ENCODE assay signal across 26 cellular contexts in the genomic region with DNA sequence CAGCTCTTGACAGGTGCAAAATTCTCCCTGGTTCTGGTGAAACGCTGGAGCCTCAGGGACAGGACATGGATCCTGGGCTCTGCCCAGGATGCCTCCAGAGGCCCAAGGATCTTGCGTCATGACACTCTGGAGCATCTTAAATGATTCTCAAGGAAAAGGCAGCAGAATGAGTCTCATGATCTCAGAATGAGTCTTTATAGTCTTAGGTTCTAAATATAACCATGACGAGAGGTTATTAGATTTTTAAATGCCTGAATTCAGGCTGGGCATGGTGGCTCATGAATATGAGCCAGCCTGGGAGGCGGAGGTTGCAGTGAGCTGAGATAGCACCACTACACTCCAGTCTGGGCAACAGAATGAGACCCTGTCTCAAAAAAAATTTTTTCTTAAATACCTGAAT. TPM values are rescaled to one million over a fixed set of nuclear protein-coding genes. Genes with fewer than 3 reads are reported as not detected.
DNase-seq lines count a peak whose midpoint lies in the region; ATAC-seq lines count a peak whose summit lies in the region.
"Had no signal": no experiment of that assay in that cellular context is flagged by ENCODE, and none has a peak within 500 bp of the region (broad histone marks: within the 10 kb centered on the region; RNA-seq: fewer than 3 reads in every experiment).

No MANE protein-coding gene starts in this region.

- peak overlapping the region; percentile 27 for H3K27ac Mint-ChIP-seq in activated CD4-positive, alpha-beta T cell treated with anti-CD3 and anti-CD28 coated beads for 36 hours
- H3K27ac Mint-ChIP-seq in T-cell, result no peak overlapping the region
- H3K27ac Mint-ChIP-seq: T-helper 2 cell treated with Interferon-gamma antibody and Interleukin-4, amounts not matched to agents 5 μg/mL and 100 μg/mL, for 36 hours had no signal

- in situ Hi-C loops in GM23248 (cut with MboI), result loop anchor here (10.0 to 25.0 kb wide), 3 partner anchors 130 to 430 kb away; partner anchors contain the start of gene RAP1GAP

- no peak for DNase-seq in activated CD4-positive, alpha-beta T cell treated with anti-CD3 and anti-CD28 coated beads for 36 hours
- DNase-seq in activated CD4-positive, alpha-beta T cell treated with anti-CD3 and anti-CD28 coated beads, Interleukin-2, amount 50 U/mL, for 1 hour, result no peak
- peak; percentile 91 for DNase-seq in GM23248
- DNase-seq in adipocyte (ENCODE audit: low read depth), result peak; percentile 29
- peak; percentile 46 for DNase-seq in myocyte (ENCODE audit: low read depth)
- DNase-seq in mucosa of gallbladder (ENCODE audit: low spot score), result no peak
- DNase-seq in T-cell, result no peak
- DNase-seq: activated effector memory CD4-positive, alpha-beta T cell treated with anti-CD3 and anti-CD28 coated beads, Interleukin-2, amount 50 U/mL, for 16 hours; cerebellar nuclear complex; effector memory CD4-positive, alpha-beta T cell; naive thymus-derived CD4-positive, alpha-beta T cell; NCI-H1694 treated with DMSO at 0.1 percent for 48 hours; NCI-H226; pancreas; sigmoid colon; stimulated activated CD4-positive, alpha-beta T cell treated with anti-CD3 and anti-CD28 coated beads, Interleukin-2, amount 100 ng/mL, for 24 hours had no signal

- H3K9me3 ChIP-seq in GM23248 (ENCODE audit: low read depth), result no peaks in the 10 kb centered on the region
- H3K9me3 ChIP-seq in adipocyte (ENCODE audit: control insufficient read depth, low read length), result no peaks in the 10 kb centered on the region
- H3K9me3 ChIP-seq: BLaER1 treated with 17β-estradiol and CSF1 and Interleukin-3, amounts not matched to agents 10 nM and 100 nM; HAP-1; pancreas; sigmoid colon had no signal

- peaks cover 5% of the 10 kb centered on the region; the same call in 1 of the 2 replicates for H4K20me1 ChIP-seq in GM23248 (ENCODE audit: insufficient read depth)

- intact Hi-C loops in activated CD4-positive, alpha-beta T cell treated with anti-CD3 and anti-CD28 coated beads for 36 hours (cut with DNase I, micrococcal nuclease), result no loop called here

- H3K4me1 ChIP-seq in GM23248 (ENCODE audit: insufficient read depth), result peaks cover 24% of the 10 kb centered on the region
- peaks cover 5% of the 10 kb centered on the region for H3K4me1 ChIP-seq in adipocyte (ENCODE audit: control insufficient read depth, insufficient read depth, low read length)
- H3K4me1 ChIP-seq: HAP-1, sigmoid colon had no signal

- H3K27ac ChIP-seq in GM23248, result peak overlapping the region; percentile 55
- H3K27ac ChIP-seq: 22Rv1; BLaER1 treated with 17β-estradiol and CSF1 and Interleukin-3, amounts not matched to agents 10 nM and 100 nM; hepatocyte had no signal

- no peak overlapping the region for H2AFZ ChIP-seq in GM23248
- H2AFZ ChIP-seq: hepatocyte had no signal

- H3K4me3 ChIP-seq in GM23248 (no peak overlapping the region), adipocyte (ENCODE audit: low read length) (no peak overlapping the region)
- H3K4me3 ChIP-seq: BLaER1 treated with 17β-estradiol and CSF1 and Interleukin-3, amounts not matched to agents 10 nM and 100 nM; GM12878; HAP-1; hepatocyte; lung; pancreas; sigmoid colon had no signal

- peak overlapping the region; percentile 26 for H3K4me2 ChIP-seq in GM23248 (ENCODE audit: unreplicated experiment)
- H3K4me2 ChIP-seq: BLaER1 treated with 17β-estradiol and CSF1 and Interleukin-3, amounts not matched to agents 10 nM and 100 nM; hepatocyte had no signal

- POLR2A ChIA-PET in activated CD4-positive, alpha-beta T cell treated with anti-CD3 and anti-CD28 coated beads for 36 hours (lab: Charles Lee), result no interaction called here
- POLR2A ChIA-PET in T-cell (lab: Charles Lee), result interaction anchor here in 1 of 2 donors (0.6 kb wide), 1 partner anchor 12 kb away, joined by 4 read pairs; no protein-coding TSS in a partner anchor

- H3K4me3 Mint-ChIP-seq in activated CD4-positive, alpha-beta T cell treated with anti-CD3 and anti-CD28 coated beads for 36 hours, result no peak overlapping the region
- no peak overlapping the region for H3K4me3 Mint-ChIP-seq in T-cell
- H3K4me3 Mint-ChIP-seq: naive thymus-derived CD4-positive, alpha-beta T cell; T-helper 2 cell treated with Interferon-gamma antibody and Interleukin-4, amounts not matched to agents 5 μg/mL and 100 μg/mL, for 36 hours had no signal

- H3F3A ChIP-seq in GM23248 (ENCODE audit: insufficient read depth), result peaks cover 37% of the 10 kb centered on the region

- H3K27me3 ChIP-seq in GM23248 (replicated peaks; ENCODE audit: insufficient read depth) (no peaks in the 10 kb centered on the region), adipocyte (replicated peaks; ENCODE audit: control insufficient read depth, insufficient read depth, low read length) (no peaks in the 10 kb centered on the region)
- H3K27me3 ChIP-seq: BLaER1 treated with 17β-estradiol and CSF1 and Interleukin-3, amounts not matched to agents 10 nM and 100 nM; hepatocyte; pancreas; sigmoid colon had no signal

- H3K9me3 Mint-ChIP-seq in activated CD4-positive, alpha-beta T cell treated with anti-CD3 and anti-CD28 coated beads for 36 hours (ENCODE audit: low read depth), result no peaks in the 10 kb centered on the region
- no peaks in the 10 kb centered on the region for H3K9me3 Mint-ChIP-seq in T-cell
- H3K9me3 Mint-ChIP-seq: naive thymus-derived CD4-positive, alpha-beta T cell; T-helper 2 cell treated with Interferon-gamma antibody and Interleukin-4, amounts not matched to agents 5 μg/mL and 100 μg/mL, for 36 hours had no signal

- peak overlapping the region; percentile 37; the same call in 1 of the 2 replicates for H3K9ac ChIP-seq in GM23248
- no peak overlapping the region for H3K9ac ChIP-seq in adipocyte (ENCODE audit: low read length)
- H3K9ac ChIP-seq: BLaER1 treated with 17β-estradiol and CSF1 and Interleukin-3, amounts not matched to agents 10 nM and 100 nM had no signal

- peaks cover 4% of the 10 kb centered on the region for H3K4me1 Mint-ChIP-seq in activated CD4-positive, alpha-beta T cell treated with anti-CD3 and anti-CD28 coated beads for 36 hours
- H3K4me1 Mint-ChIP-seq in T-cell, result no peaks in the 10 kb centered on the region
- H3K4me1 Mint-ChIP-seq: naive thymus-derived CD4-positive, alpha-beta T cell had no signal

- ATAC-seq in activated CD4-positive, alpha-beta T cell treated with anti-CD3 and anti-CD28 coated beads for 36 hours, result no peak
- ATAC-seq in GM21786 (IDR thresholded peaks at IDR 0.05; ENCODE audit: unreplicated experiment) (no peak), T-cell (replicated peaks in 1 of 4) (no peak)
- ATAC-seq: activated CD4-positive, CD25-positive, alpha-beta regulatory T cell treated with anti-CD3 and anti-CD28 coated beads, Interleukin-2, amount 50 U/mL, for 24 hours; GM12878; HepG2; naive thymus-derived CD4-positive, alpha-beta T cell; pancreas had no signal

- H3K36me3 ChIP-seq in GM23248 (ENCODE audit: low read depth) (peaks cover 30% of the 10 kb centered on the region), adipocyte (ENCODE audit: control insufficient read depth, insufficient read depth, low read length, severe bottlenecking) (peaks cover 75% of the 10 kb centered on the region)

- peaks cover 60% of the 10 kb centered on the region for H3K36me3 Mint-ChIP-seq in activated CD4-positive, alpha-beta T cell treated with anti-CD3 and anti-CD28 coated beads for 36 hours (ENCODE audit: low read depth)
- peaks cover 51% of the 10 kb centered on the region for H3K36me3 Mint-ChIP-seq in T-cell

- H3K27me3 Mint-ChIP-seq in activated CD4-positive, alpha-beta T cell treated with anti-CD3 and anti-CD28 coated beads for 36 hours, result no peaks in the 10 kb centered on the region
- H3K27me3 Mint-ChIP-seq in T-cell, result no peaks in the 10 kb centered on the region
- H3K27me3 Mint-ChIP-seq: naive thymus-derived CD4-positive, alpha-beta T cell had no signal

- 51 to 57% methylated on average over 4 of the region's 4 CpGs for WGBS in GM23248 (ENCODE audit: low coverage in 1 of 2, low lambda C conversion rate in 2 of 2, missing lambda C conversion rate in 2 of 2), 2 experiments

- H3K79me2 ChIP-seq in GM23248 (ENCODE audit: insufficient read depth), result no peaks in the 10 kb centered on the region
- H3K79me2 ChIP-seq: hepatocyte had no signal

- CTCF ChIA-PET in activated CD4-positive, alpha-beta T cell treated with anti-CD3 and anti-CD28 coated beads for 36 hours (lab: Charles Lee), result interaction anchor here (0.7 to 4.4 kb wide), 9 partner anchors 9 to 136 kb away, joined by 3 to 32 read pairs (median 4); no protein-coding TSS in a partner anchor
- CTCF ChIA-PET in T-cell (lab: Charles Lee), result interaction anchor here in 1 of 2 donors (1.1 kb wide), 1 partner anchor 135 kb away, joined by 3 read pairs; no protein-coding TSS in a partner anchor

- H3K9me2 ChIP-seq in GM23248 (ENCODE audit: insufficient read depth), result no peaks in the 10 kb centered on the region

RNA-seq across cellular contexts. Expression of gene ECE1, which starts 55.5 kb away (rescaled TPM):
- total RNA-seq in activated CD4-positive, alpha-beta T cell treated with anti-CD3 and anti-CD28 coated beads for 36 hours, result 100 to 1,000 TPM; 130 to 162 TPM
- total RNA-seq in GM23248 (2014; rRNA removed; shearing (Covaris generic)), result 100 and 124 TPM in 2 replicates
- 82.3 and 84.2 TPM in 2 replicates for polyA plus RNA-seq in GM23248 (2016; fragmentation: Nextera tagmentation; extraction: Ambion mirVana)
- total RNA-seq in myocyte (15.9 and 17.0 TPM in 2 replicates), mucosa of gallbladder (140 TPM), T-cell (10 to 100 TPM; 81.0 to 94.5 (median 87.1) TPM)
- polyA plus RNA-seq in myocyte (2012), result 59.1 TPM

RNA-seq across cellular contexts. Expression of gene EIF4G3, which starts 58.1 kb away (rescaled TPM):
- 10 to 100 TPM; 47.0 to 55.0 TPM for total RNA-seq in activated CD4-positive, alpha-beta T cell treated with anti-CD3 and anti-CD28 coated beads for 36 hours
- 43.1 and 65.5 TPM in 2 replicates for total RNA-seq in GM23248 (2014; rRNA removed; shearing (Covaris generic))
- polyA plus RNA-seq in GM23248 (2016; fragmentation: Nextera tagmentation; extraction: Ambion mirVana), result 22.0 and 24.0 TPM in 2 replicates
- total RNA-seq in myocyte (61.6 and 65.5 TPM in 2 replicates), mucosa of gallbladder (63.9 TPM), T-cell (10 to 100 TPM; 16.8 to 34.1 (median 20.8) TPM)
- polyA plus RNA-seq in myocyte (2012), result 35.1 TPM

Comparison
In these comparisons a context has a peak if more than half of its experiments do, and no peak if none do; other contexts are left out.
1. DNase-seq: peak in GM23248 (single experiment), adipocyte (single experiment) and myocyte (single experiment); none in activated CD4-positive, alpha-beta T cell treated with anti-CD3 and anti-CD28 coated beads for 36 hours (single experiment), activated CD4-positive, alpha-beta T cell treated with anti-CD3 and anti-CD28 coated beads, Interleukin-2, amount 50 U/mL, for 1 hour (single experiment), mucosa of gallbladder (single experiment) and T-cell (0 of 34).